Comparison of ENCODE assay signal across 17 cellular contexts in genomic region chr3:20696393-20697045, GRCh38.
DNase-seq lines count a peak whose midpoint lies in the region; ATAC-seq, FAIRE-seq and TF ChIP-seq lines count a peak whose summit lies in the region.
"Had no signal": no experiment of that assay in that cellular context is flagged by ENCODE, and none has a peak within 500 bp of the region (broad histone marks: within the 10 kb centered on the region; RNA-seq: fewer than 3 reads in every experiment).

No MANE protein-coding gene starts in this region.

- no peak for TF ChIP-seq POLR2A in heart left ventricle (IDR thresholded peaks at IDR 0.05)

- H3K36me3 ChIP-seq in heart left ventricle (no peaks in the 10 kb centered on the region), bronchial epithelial cell (ENCODE audit: control insufficient read depth, insufficient read depth, low read length) (no peaks in the 10 kb centered on the region), pancreas (no peaks in the 10 kb centered on the region)

- ATAC-seq in right cardiac atrium (peak; percentile 71 to 80), heart left ventricle (no peak), pancreas (peak; percentile 21 to 58 (median 48)), GM21825 (IDR thresholded peaks at IDR 0.05; ENCODE audit: unreplicated experiment) (no peak)
- no peak for ATAC-seq in effector memory CD8-positive, alpha-beta T cell (replicated peaks)
- ATAC-seq: GM12878 had no signal

- no peak overlapping the region for H3K4me3 Mint-ChIP-seq in effector memory CD8-positive, alpha-beta T cell
- H3K4me3 Mint-ChIP-seq: CD4-positive, alpha-beta memory T cell had no signal

- intact Hi-C loops in right cardiac atrium (cut with DNase I): no loop called here
- intact Hi-C loops in heart left ventricle (cut with DNase I): no loop called here
- intact Hi-C loops in pancreas (cut with DNase I): no loop called here

- H3K4me1 Mint-ChIP-seq in effector memory CD8-positive, alpha-beta T cell (ENCODE audit: low read depth in 2 of 2): no peaks in the 10 kb centered on the region
- H3K4me1 Mint-ChIP-seq: CD4-positive, alpha-beta memory T cell had no signal

- H3K4me3 ChIP-seq in right cardiac atrium (ENCODE audit: low read length) (no peak overlapping the region), heart left ventricle (no peak overlapping the region), bronchial epithelial cell (ENCODE audit: low read depth, low read length) (no peak overlapping the region), pancreas (no peak overlapping the region)
- H3K4me3 ChIP-seq: GM12878 had no signal

- H3K27ac ChIP-seq in right cardiac atrium (ENCODE audit: low read length) (no peak overlapping the region), heart left ventricle (no peak overlapping the region), pancreas (no peak overlapping the region)

- no peaks in the 10 kb centered on the region for H3K27me3 ChIP-seq in right cardiac atrium (ENCODE audit: control insufficient read depth, insufficient read depth)
- H3K27me3 ChIP-seq in heart left ventricle: no peaks in the 10 kb centered on the region
- no peaks in the 10 kb centered on the region for H3K27me3 ChIP-seq in bronchial epithelial cell (ENCODE audit: control insufficient read depth, insufficient read depth, low read length)
- H3K27me3 ChIP-seq in pancreas: no peaks in the 10 kb centered on the region

- H3K4me1 ChIP-seq in right cardiac atrium (ENCODE audit: control insufficient read depth, insufficient read depth, low read length) (peaks cover 2% of the 10 kb centered on the region), heart left ventricle (peaks cover 0 to 5% (median 0%) of the 10 kb centered on the region in 12 donors), pancreas (peaks cover 0 to 14% (median 6%) of the 10 kb centered on the region in 3 donors)

- TF ChIP-seq CTCF in heart left ventricle (IDR thresholded peaks at IDR 0.05): no peak
- no peak for TF ChIP-seq CTCF in bronchial epithelial cell (IDR thresholded peaks at IDR 0.05; ENCODE audit: insufficient read depth, low read length, severe bottlenecking)
- no peak for TF ChIP-seq CTCF in pancreas (IDR thresholded peaks at IDR 0.05)

- no peak overlapping the region for H3K27ac Mint-ChIP-seq in effector memory CD8-positive, alpha-beta T cell
- H3K27ac Mint-ChIP-seq: CD4-positive, alpha-beta memory T cell had no signal

- peaks cover 7% of the 10 kb centered on the region in 2 donors for H3K9me3 Mint-ChIP-seq in effector memory CD8-positive, alpha-beta T cell

- WGBS in right cardiac atrium: 42% methylated on average over 4 of the region's 4 CpGs
- 46 to 58% (median 51%) methylated on average over 4 of the region's 4 CpGs for whole genome bisulfite sequencing in heart left ventricle, 4 donors
- 37 to 38% methylated on average over 4 of the region's 4 CpGs for WGBS in pancreas, 2 donors

- DNase-seq in right cardiac atrium (no peak), heart left ventricle (no peak), bronchial epithelial cell (ENCODE audit: low read depth) (peak; percentile 25), pancreas (no peak)
- no peak for DNase-seq in effector memory CD8-positive, alpha-beta T cell
- DNase-seq: C1 segment of cervical spinal cord; Calu3; CD4-positive, alpha-beta memory T cell; COR-L47; DMS79; EL; GDM1; H7; HCEC 1CT had no signal

- H3K36me3 Mint-ChIP-seq in effector memory CD8-positive, alpha-beta T cell (ENCODE audit: insufficient read depth): no peaks in the 10 kb centered on the region
- H3K36me3 Mint-ChIP-seq: CD4-positive, alpha-beta memory T cell had no signal

- FAIRE-seq in bronchial epithelial cell (lab: Jason Lieb, UNC): no peak
- no peak for FAIRE-seq in pancreas (lab: Jason Lieb, UNC)
- FAIRE-seq: GM12878, H1 had no signal

- H3K9me3 ChIP-seq in right cardiac atrium (ENCODE audit: control insufficient read depth, low read length) (no peaks in the 10 kb centered on the region), heart left ventricle (no peaks in the 10 kb centered on the region), pancreas (no peaks in the 10 kb centered on the region)

- no peaks in the 10 kb centered on the region for H3K27me3 Mint-ChIP-seq in effector memory CD8-positive, alpha-beta T cell
- H3K27me3 Mint-ChIP-seq: CD4-positive, alpha-beta memory T cell had no signal

Comparison
In these comparisons a context has a peak if more than half of its experiments do, and no peak if none do; other contexts are left out.
1. ATAC-seq: peak in right cardiac atrium (2 of 2) and pancreas (4 of 4); none in heart left ventricle (0 of 4), effector memory CD8-positive, alpha-beta T cell (single experiment) and GM21825 (single experiment).